In the genomic region with DNA sequence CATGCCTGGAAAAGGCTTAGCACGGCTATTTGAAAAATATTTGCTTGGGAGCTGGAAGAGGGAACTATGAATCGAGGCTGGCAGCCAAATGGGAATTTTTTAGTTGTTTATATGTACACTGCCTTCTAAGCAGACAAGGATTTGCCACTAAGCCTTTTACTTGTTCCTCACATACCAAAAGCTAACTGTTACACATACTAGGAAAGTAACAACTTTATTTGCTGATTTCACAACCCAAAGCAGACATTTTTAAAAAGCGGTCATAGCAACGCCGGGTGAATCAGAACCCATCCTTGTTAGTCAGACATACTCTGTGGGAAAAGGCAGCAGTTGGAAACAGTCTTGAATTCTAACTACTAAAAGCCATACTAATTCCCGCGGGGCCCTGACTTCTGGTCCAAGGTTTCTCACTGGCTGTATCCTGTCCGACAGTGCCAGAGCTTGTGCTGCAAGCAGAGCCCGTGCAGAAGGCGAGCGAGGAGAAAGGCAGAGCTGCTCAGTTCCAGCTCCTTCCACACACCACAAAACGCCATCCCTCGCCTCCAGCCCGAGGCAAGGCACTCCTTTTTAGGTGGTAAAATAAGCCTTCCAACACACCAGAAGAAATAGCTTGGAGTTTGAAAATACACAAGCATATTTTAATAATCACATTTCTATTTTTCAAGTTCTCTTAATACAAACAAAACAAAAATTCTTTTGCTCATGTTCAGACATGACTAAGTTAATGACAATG, we compare ENCODE assay signal across 8 cellular contexts.
DNase-seq lines count a peak whose midpoint lies in the region; ATAC-seq lines count a peak whose summit lies in the region.

No MANE protein-coding gene starts in this region.

- peak overlapping the region; percentile 16 for H3K4me3 ChIP-seq in skeletal muscle cell (ENCODE audit: low read depth, low read length)

- no peak for ATAC-seq in activated CD4-positive, CD25-positive, alpha-beta regulatory T cell treated with anti-CD3 and anti-CD28 coated beads, Interleukin-2, amount 50 U/mL, for 24 hours

- peak; percentile 87 for DNase-seq in AG08395 (ENCODE audit: low spot score)
- DNase-seq in HuH-7.5 (ENCODE audit: low spot score): peak; percentile 24
- DNase-seq in anterior cingulate cortex (lab: John Stamatoyannopoulos, UW): peak in 44 of 58 donors; percentile 21 to 66 (median 46)
- peak; percentile 68 for DNase-seq in hepatic stellate cell (ENCODE audit: low spot score)
- peak; percentile 98 for DNase-seq in skeletal muscle cell (ENCODE audit: low read depth)
- no peak for DNase-seq in Kasumi-1 (lab: John Stamatoyannopoulos, UW)
- no peak for DNase-seq in NCI-H774 (lab: John Stamatoyannopoulos, UW)

Comparison
In these comparisons a context has a peak if more than half of its experiments do, and no peak if none do; other contexts are left out.
1. DNase-seq: peak in AG08395 (single experiment), HuH-7.5 (single experiment), anterior cingulate cortex (44 of 58), hepatic stellate cell (single experiment) and skeletal muscle cell (single experiment); none in Kasumi-1 (0 of 2) and NCI-H774 (single experiment).